Comparison of ENCODE assay signal across 29 cellular contexts in the genomic region with DNA sequence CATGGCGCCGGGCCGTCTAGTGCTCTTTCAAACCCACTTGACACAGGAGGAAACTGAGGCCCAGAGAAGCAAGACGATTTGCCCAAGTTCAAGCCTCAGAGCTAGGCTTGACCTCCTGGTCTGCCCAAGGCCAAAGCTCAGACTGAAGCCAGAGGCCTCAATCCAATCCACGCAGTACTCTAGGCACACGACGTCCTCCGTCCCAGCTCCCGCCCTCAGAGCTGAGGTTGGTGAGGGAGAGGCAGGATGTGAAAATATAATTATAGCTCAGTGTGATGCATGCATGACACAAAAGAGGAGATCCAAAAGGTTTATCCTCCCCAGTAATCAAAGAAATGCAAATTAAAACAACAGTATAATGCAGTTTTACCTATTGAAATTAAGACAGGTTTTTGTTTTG. TPM values are rescaled to one million over a fixed set of nuclear protein-coding genes. Genes with fewer than 3 reads are reported as not detected.
"Had no signal": no experiment of that assay in that cellular context is flagged by ENCODE, and none has a peak within 500 bp of the region (broad histone marks: within the 10 kb centered on the region; RNA-seq: fewer than 3 reads in every experiment).

No MANE protein-coding gene starts in this region.

- H3K27ac Mint-ChIP-seq: dendritic cell treated with granulocyte-macrophage colony-stimulating factor and Interleukin-4, amounts not matched to agents 40 ng/mL and 50 ng/mL, for 4 days; endodermal cell; natural killer cell; type B pancreatic cell had no signal

- H3K27me3 ChIP-seq: right lobe of liver, testis had no signal

- ATAC-seq: left colon, lower lobe of right lung, natural killer cell, pancreas, right lobe of liver had no signal

- H3K4me1 Mint-ChIP-seq: immature natural killer cell, natural killer cell had no signal

- H3K4me3 ChIP-seq: esophagus squamous epithelium, left ventricle myocardium inferior, lower lobe of right lung, pancreas, right lobe of liver, stomach, testis, tibial artery had no signal

- H3K9me3 Mint-ChIP-seq: dendritic cell treated with granulocyte-macrophage colony-stimulating factor and Interleukin-4, amounts not matched to agents 40 ng/mL and 50 ng/mL, for 4 days; endodermal cell; immature natural killer cell; natural killer cell; neural crest cell; type B pancreatic cell had no signal

- DNase-seq: effector CD8-positive, alpha-beta T cell; endodermal cell; esophagus squamous epithelium; foreskin melanocyte; hypothalamus; immature natural killer cell; islet precursor cell; kidney glomerular epithelial cell; left colon; left ventricle myocardium inferior; lower lobe of right lung; natural killer cell; retina; right lobe of liver; small intestine; stimulated activated CD4-positive, alpha-beta T cell treated with anti-CD3 and anti-CD28 coated beads, Interleukin-12 subunit alpha, Interleukin-12 subunit beta, amount 100 ng/mL, for 4 hours; stimulated activated CD4-positive, alpha-beta T cell treated with anti-CD3 and anti-CD28 coated beads, Interleukin-1b, Interleukin-23, amount 100 ng/mL, for 48 hours; stimulated activated CD4-positive, alpha-beta T cell treated with anti-CD3 and anti-CD28 coated beads, Interleukin-4, amount 100 ng/mL, for 1 hour; stimulated activated CD8-positive, alpha-beta memory T cell treated with anti-CD3 and anti-CD28 coated beads, Interleukin-4, amount 100 ng/mL, for 48 hours; stimulated activated naive CD4-positive, alpha-beta T cell treated with Interleukin-2 at 50 U/mL for 16 hours; stomach; testis; tibial artery had no signal

- H3K27ac ChIP-seq: esophagus squamous epithelium, left ventricle myocardium inferior, lower lobe of right lung, neutrophil, pancreas, right lobe of liver, stomach, testis, tibial artery had no signal

- H3K36me3 Mint-ChIP-seq: immature natural killer cell, natural killer cell, type B pancreatic cell had no signal

- H3K4me1 ChIP-seq: pancreas, right lobe of liver, tibial artery had no signal

- H3K4me3 Mint-ChIP-seq: dendritic cell treated with granulocyte-macrophage colony-stimulating factor and Interleukin-4, amounts not matched to agents 40 ng/mL and 50 ng/mL, for 4 days; endodermal cell; immature natural killer cell; natural killer cell; neural crest cell; type B pancreatic cell had no signal

- H3K36me3 ChIP-seq: esophagus squamous epithelium, left ventricle myocardium inferior, lower lobe of right lung, neutrophil, pancreas, right lobe of liver, stomach, tibial artery had no signal

- H3K9me3 ChIP-seq: esophagus squamous epithelium, left ventricle myocardium inferior, lower lobe of right lung, neutrophil, pancreas, right lobe of liver, stomach, testis, tibial artery had no signal

RNA-seq across cellular contexts. Expression of a gene that starts 36.1 kb away (rescaled TPM):
- total RNA-seq: cerebellum, left ventricle myocardium inferior had no signal
